In genomic region chr12:2890388-2891239, GRCh38 we compare ENCODE assay signal across 8 cellular contexts. TPM values are rescaled to one million over a fixed set of nuclear protein-coding genes. Genes with fewer than 3 reads are reported as not detected.
DNase-seq lines count a peak whose midpoint lies in the region; ATAC-seq and TF ChIP-seq lines count a peak whose summit lies in the region.

Gene TULP3 (plus strand): TSS chr12:2890891. CDS start chr12:2890948, 57 bp downstream.

- TF ChIP-seq CTCF in lower leg skin (IDR thresholded peaks at IDR 0.05) = peak in 1 of 3 donors; percentile 8

- H3K4me3 Mint-ChIP-seq in activated CD4-positive, alpha-beta memory T cell treated with anti-CD3 and anti-CD28 coated beads, Interleukin-2, amount 10 ng/mL, durations not matched to agents 7 days and 5 days = peak within 1 kb of the TSS; percentile 87

- peak within 1 kb of the TSS; percentile 84 for H3K4me3 ChIP-seq in lower leg skin (ENCODE audit: low read depth, poor library complexity, severe bottlenecking)

- peak within 1 kb of the TSS; percentile 82 for H3K27ac Mint-ChIP-seq in activated CD4-positive, alpha-beta memory T cell treated with anti-CD3 and anti-CD28 coated beads, Interleukin-2, amount 10 ng/mL, durations not matched to agents 7 days and 5 days

- WGBS in lower leg skin, 2 donors = 1% methylated on average over 39 to 65 of the region's 83 CpGs

- POLR2A ChIA-PET in activated CD4-positive, alpha-beta memory T cell treated with anti-CD3 and anti-CD28 coated beads, Interleukin-2, amount 10 ng/mL, durations not matched to agents 7 days and 5 days (lab: Charles Lee) = interaction anchor here (0.9 to 5.9 kb wide), 4 partner anchors 12 to 25 kb away, joined by 3 to 99 read pairs (median 5); partner anchors contain the start of genes FOXM1 and RHNO1

- peaks cover 42% of the 10 kb centered on the region for H3K4me1 Mint-ChIP-seq in activated CD4-positive, alpha-beta memory T cell treated with anti-CD3 and anti-CD28 coated beads, Interleukin-2, amount 10 ng/mL, durations not matched to agents 7 days and 5 days

- H3K36me3 Mint-ChIP-seq in activated CD4-positive, alpha-beta memory T cell treated with anti-CD3 and anti-CD28 coated beads, Interleukin-2, amount 10 ng/mL, durations not matched to agents 7 days and 5 days (ENCODE audit: low read depth) = peaks cover 34% of the 10 kb centered on the region

- peak; percentile 98 for DNase-seq in CD1c-positive myeloid dendritic cell (ENCODE audit: extremely low spot score)
- peak; percentile 98 for DNase-seq in NCI-H774 (lab: John Stamatoyannopoulos, UW)
- DNase-seq in activated CD4-positive, alpha-beta memory T cell treated with anti-CD3 and anti-CD28 coated beads, Interleukin-2, amount 10 ng/mL, durations not matched to agents 7 days and 5 days = peak; percentile 98
- DNase-seq in ecto neural progenitor cell (ENCODE audit: low spot score) = peak; percentile 100
- peak; percentile 98 to 100 for DNase-seq in lower leg skin (ENCODE audit: low spot score in 2 of 2)
- DNase-seq in stimulated activated CD4-positive, alpha-beta T cell treated with anti-CD3 and anti-CD28 coated beads, Interleukin-4, amount 100 ng/mL, for 48 hours (ENCODE audit: low read depth in 2 of 2) = peak; percentile 96 to 97

- peak; percentile 96 for ATAC-seq in GM19395 (IDR thresholded peaks at IDR 0.05; ENCODE audit: unreplicated experiment)
- peak; percentile 89 for ATAC-seq in HG03565 (IDR thresholded peaks at IDR 0.05; ENCODE audit: unreplicated experiment)

- TF ChIP-seq POLR2A in lower leg skin (IDR thresholded peaks at IDR 0.05) = peak in 1 of 2 donors; percentile 74

- H3K9me3 Mint-ChIP-seq in activated CD4-positive, alpha-beta memory T cell treated with anti-CD3 and anti-CD28 coated beads, Interleukin-2, amount 10 ng/mL, durations not matched to agents 7 days and 5 days = no peaks in the 10 kb centered on the region

- H3K27me3 Mint-ChIP-seq in activated CD4-positive, alpha-beta memory T cell treated with anti-CD3 and anti-CD28 coated beads, Interleukin-2, amount 10 ng/mL, durations not matched to agents 7 days and 5 days = no peaks in the 10 kb centered on the region

- intact Hi-C loops in lower leg skin (cut with DNase I; ENCODE audit: low total_unique reads) = no loop called here

- CTCF ChIA-PET in activated CD4-positive, alpha-beta memory T cell treated with anti-CD3 and anti-CD28 coated beads, Interleukin-2, amount 10 ng/mL, durations not matched to agents 7 days and 5 days (lab: Charles Lee) = interaction anchor here (0.8 to 1.9 kb wide), 6 partner anchors 8 to 54 kb away, joined by 3 to 17 read pairs (median 4); partner anchors contain the start of genes FOXM1 and RHNO1

RNA-seq across cellular contexts. Expression of gene TULP3, which starts in this region (rescaled TPM):
- 1 to 10 TPM; 8.4 to 8.8 TPM for total RNA-seq in activated CD4-positive, alpha-beta memory T cell treated with anti-CD3 and anti-CD28 coated beads, Interleukin-2, amount 10 ng/mL, durations not matched to agents 7 days and 5 days
- 10 to 100 TPM; 22.8 to 37.3 (median 27.5) TPM for total RNA-seq in lower leg skin

Comparison
In these comparisons a context has a peak if more than half of its experiments do, and no peak if none do; other contexts are left out.
1. Peak in every context shown above with its lines: DNase-seq, ATAC-seq and H3K4me3 ChIP-seq.